Comparison of ENCODE assay signal across 16 cellular contexts in genomic region chr14:49314756-49315155, GRCh38.
DNase-seq lines count a peak whose midpoint lies in the region; ATAC-seq, FAIRE-seq and TF ChIP-seq lines count a peak whose summit lies in the region.
"Had no signal": no experiment of that assay in that cellular context is flagged by ENCODE, and none has a peak within 500 bp of the region (broad histone marks: within the 10 kb centered on the region; RNA-seq: fewer than 3 reads in every experiment).

No MANE protein-coding gene starts in this region.

- no peaks in the 10 kb centered on the region for H3K4me1 Mint-ChIP-seq in stimulated activated naive B cell treated with anti-CD40 and anti-IgM and Interleukin-4, amounts not matched to agents 10 μg/mL and 1 μg/mL and 100 μg/mL, for 72 hours
- H3K4me1 Mint-ChIP-seq: CD8-positive, alpha-beta memory T cell had no signal

- H3K36me3 ChIP-seq in kidney (ENCODE audit: control insufficient read depth in 1 of 2, insufficient read depth in 2 of 2, low read length in 2 of 2), result no peaks in the 10 kb centered on the region
- H3K36me3 ChIP-seq: BLaER1 had no signal

- no peak overlapping the region for H3K9ac ChIP-seq in kidney (ENCODE audit: low read length in 2 of 2)
- H3K9ac ChIP-seq: BLaER1 had no signal

- DNase-seq in HS-5 (ENCODE audit: low read depth) (peak; percentile 41), cardiac fibroblast (ENCODE audit: low read depth in 2 of 2) (peak; percentile 45 to 83), fibroblast of pulmonary artery (ENCODE audit: low read depth) (peak; percentile 47), kidney (no peak), NCI-H2029 treated with DMSO at 0.1 percent for 48 hours (lab: John Stamatoyannopoulos, UW) (no peak)
- no peak for DNase-seq in stimulated activated naive B cell treated with anti-CD40 and anti-IgM and Interleukin-4, amounts not matched to agents 10 μg/mL and 1 μg/mL and 100 μg/mL, for 72 hours
- DNase-seq: AML-193; CD8-positive, alpha-beta memory T cell; DMS53; GF-D8; IMR-90 had no signal

- H3K27me3 Mint-ChIP-seq in stimulated activated naive B cell treated with anti-CD40 and anti-IgM and Interleukin-4, amounts not matched to agents 10 μg/mL and 1 μg/mL and 100 μg/mL, for 72 hours, result peaks cover 4 to 6% of the 10 kb centered on the region in 2 donors

- intact Hi-C loops in kidney (cut with DNase I), result no loop called here

- H3K9me3 ChIP-seq in kidney (ENCODE audit: control insufficient read depth in 1 of 2, low read length in 2 of 2), result no peaks in the 10 kb centered on the region
- H3K9me3 ChIP-seq: A549, BLaER1 had no signal

- H3K27ac Mint-ChIP-seq in stimulated activated naive B cell treated with anti-CD40 and anti-IgM and Interleukin-4, amounts not matched to agents 10 μg/mL and 1 μg/mL and 100 μg/mL, for 72 hours, result no peak overlapping the region
- H3K27ac Mint-ChIP-seq: CD8-positive, alpha-beta memory T cell had no signal

- no peak for ATAC-seq in HG03378 (IDR thresholded peaks at IDR 0.05; ENCODE audit: unreplicated experiment)
- no peak for ATAC-seq in stimulated activated naive B cell treated with anti-CD40 and anti-IgM and Interleukin-4, amounts not matched to agents 10 μg/mL and 1 μg/mL and 100 μg/mL, for 72 hours (replicated peaks)
- ATAC-seq: A549, HCT116 had no signal

- no peak overlapping the region for H3K4me3 Mint-ChIP-seq in stimulated activated naive B cell treated with anti-CD40 and anti-IgM and Interleukin-4, amounts not matched to agents 10 μg/mL and 1 μg/mL and 100 μg/mL, for 72 hours
- H3K4me3 Mint-ChIP-seq: CD8-positive, alpha-beta memory T cell had no signal

- TF ChIP-seq CTCF in cardiac fibroblast (IDR thresholded peaks at IDR 0.05; ENCODE audit: low read depth, low read length), result no peak
- no peak for TF ChIP-seq CTCF in fibroblast of pulmonary artery (IDR thresholded peaks at IDR 0.05; ENCODE audit: low read length, missing control alignments)
- TF ChIP-seq CTCF in kidney (IDR thresholded peaks at IDR 0.05; ENCODE audit: borderline replicate concordance, extremely low read depth, insufficient read depth), result no peak

- H3K9me3 Mint-ChIP-seq in stimulated activated naive B cell treated with anti-CD40 and anti-IgM and Interleukin-4, amounts not matched to agents 10 μg/mL and 1 μg/mL and 100 μg/mL, for 72 hours, result no peaks in the 10 kb centered on the region
- H3K9me3 Mint-ChIP-seq: CD8-positive, alpha-beta memory T cell had no signal

- H3K4me3 ChIP-seq in cardiac fibroblast (replicated peaks in 1 of 2; ENCODE audit: low read depth in 2 of 2, low read length in 2 of 2) (no peak overlapping the region), fibroblast of pulmonary artery (replicated peaks; ENCODE audit: low read depth, low read length) (no peak overlapping the region), kidney (ENCODE audit: low read length in 2 of 2) (no peak overlapping the region)
- H3K4me3 ChIP-seq: A549, BLaER1 had no signal

- FAIRE-seq in kidney (lab: Jason Lieb, UNC), result no peak
- FAIRE-seq: A549, H54 had no signal

- H3K36me3 Mint-ChIP-seq in stimulated activated naive B cell treated with anti-CD40 and anti-IgM and Interleukin-4, amounts not matched to agents 10 μg/mL and 1 μg/mL and 100 μg/mL, for 72 hours, result no peaks in the 10 kb centered on the region
- H3K36me3 Mint-ChIP-seq: CD8-positive, alpha-beta memory T cell had no signal

- H3K27ac ChIP-seq in kidney (ENCODE audit: low read depth in 2 of 2, low read length in 2 of 2), result no peak overlapping the region
- H3K27ac ChIP-seq: A549, BLaER1 had no signal

- H3K4me1 ChIP-seq in kidney (ENCODE audit: control insufficient read depth in 1 of 2, insufficient read depth in 1 of 2, low read depth in 1 of 2, low read length in 2 of 2), result no peaks in the 10 kb centered on the region
- H3K4me1 ChIP-seq: A549, BLaER1 had no signal

Comparison
In these comparisons a context has a peak if more than half of its experiments do, and no peak if none do; other contexts are left out.
1. DNase-seq: peak in HS-5 (single experiment), cardiac fibroblast (2 of 2) and fibroblast of pulmonary artery (single experiment); none in kidney (single experiment), stimulated activated naive B cell treated with anti-CD40 and anti-IgM and Interleukin-4, amounts not matched to agents 10 μg/mL and 1 μg/mL and 100 μg/mL, for 72 hours (single experiment) and NCI-H2029 treated with DMSO at 0.1 percent for 48 hours (single experiment).